ENCODE assay signal across 37 cellular contexts in genomic region chr4:148654131-148654530, GRCh38.
"Had no signal": no experiment of that assay in that cellular context is flagged by ENCODE, and none has a peak within 500 bp of the region (broad histone marks: within the 10 kb centered on the region; RNA-seq: fewer than 3 reads in every experiment).

No MANE protein-coding gene starts in this region.

- H3K4me3 Mint-ChIP-seq: activated naive CD4-positive, alpha-beta T cell treated with anti-CD3 and anti-CD28 coated beads for 36 hours; activated naive CD4-positive, alpha-beta T cell treated with anti-CD3 and anti-CD28 coated beads, Interleukin-2, amount 10 ng/mL, durations not matched to agents 7 days and 5 days; activated naive CD4-positive, alpha-beta T cell treated with anti-CD3 and anti-CD28 coated beads, Interleukin-2, amount 50 U/mL, for 24 hours; activated naive CD8-positive, alpha-beta T cell; activated naive CD8-positive, alpha-beta T cell treated with anti-CD3 and anti-CD28 coated beads for 36 hours; activated naive CD8-positive, alpha-beta T cell treated with anti-CD3 and anti-CD28 coated beads, Interleukin-2, amount 10 ng/mL, durations not matched to agents 7 days and 5 days; activated naive CD8-positive, alpha-beta T cell treated with anti-CD3 and anti-CD28 coated beads, Interleukin-2, amount 50 U/mL, for 24 hours; activated T-cell treated with anti-CD3 and anti-CD28 coated beads, Interleukin-2, amount 50 U/mL, for 24 hours; activated T-cell treated with anti-CD3 and anti-CD28 coated beads, Interleukin-2, amount 50 U/mL, for 4 hours; activated T-cell treated with anti-CD3 and anti-CD28 coated beads, Interleukin-2, amount 50 U/mL, for 72 hours; activated T-helper 1 cell treated with anti-CD3 and anti-CD28 coated beads, Interleukin-12 subunit alpha, Interleukin-12 subunit beta, Interleukin-2, Interleukin-4 antibody, amounts not matched to agents 30 ng/mL and 10 ng/mL and 1 ng/mL, durations not matched to agents 14 hours and 24 hours and 36 hours; activated T-helper 17 cell treated with anti-CD3 and anti-CD28 coated beads, Interleukin-2, amount 50 U/mL, for 72 hours; brain; central memory CD8-positive, alpha-beta T cell had no signal

- DNase-seq: activated effector memory CD4-positive, alpha-beta T cell treated with anti-CD3 and anti-CD28 coated beads, Interleukin-2, amount 50 U/mL, for 16 hours; activated effector memory CD4-positive, alpha-beta T cell treated with Interleukin-2 at 50 U/mL for 16 hours; activated gamma-delta T cell; activated gamma-delta T cell treated with Interleukin-2 at 50 U/mL for 16 hours; activated naive CD4-positive, alpha-beta T cell; activated naive CD4-positive, alpha-beta T cell treated with anti-CD3 and anti-CD28 coated beads for 36 hours; activated naive CD4-positive, alpha-beta T cell treated with anti-CD3 and anti-CD28 coated beads, Interleukin-2, amount 10 ng/mL, durations not matched to agents 7 days and 5 days; activated naive CD4-positive, alpha-beta T cell treated with anti-CD3 and anti-CD28 coated beads, Interleukin-2, amount 50 U/mL, for 16 hours; activated naive CD4-positive, alpha-beta T cell treated with Interleukin-2 at 50 U/mL for 16 hours; activated naive CD8-positive, alpha-beta T cell treated with anti-CD3 and anti-CD28 coated beads for 36 hours; activated naive CD8-positive, alpha-beta T cell treated with anti-CD3 and anti-CD28 coated beads, Interleukin-2, amount 10 ng/mL, durations not matched to agents 7 days and 5 days; activated naive CD8-positive, alpha-beta T cell treated with anti-CD3 and anti-CD28 coated beads, Interleukin-2, amount 50 U/mL, for 24 hours; activated T-cell treated with anti-CD3 and anti-CD28 coated beads, Interleukin-2, amount 50 U/mL, for 24 hours; activated T-cell treated with anti-CD3 and anti-CD28 coated beads, Interleukin-2, amount 50 U/mL, for 4 hours; activated T-cell treated with anti-CD3 and anti-CD28 coated beads, Interleukin-2, amount 50 U/mL, for 48 hours; activated T-cell treated with anti-CD3 and anti-CD28 coated beads, Interleukin-2, amount 50 U/mL, for 72 hours; adrenal gland; amniotic stem cell; amygdala; anterior cingulate cortex; aorta; body of pancreas; brain microvascular endothelial cell; caudate nucleus; central memory CD4-positive, alpha-beta T cell; cerebellar nuclear complex had no signal

- H3K36me3 Mint-ChIP-seq: activated naive CD4-positive, alpha-beta T cell treated with anti-CD3 and anti-CD28 coated beads, Interleukin-2, amount 10 ng/mL, durations not matched to agents 7 days and 5 days; activated naive CD4-positive, alpha-beta T cell treated with anti-CD3 and anti-CD28 coated beads, Interleukin-2, amount 50 U/mL, for 24 hours; activated naive CD4-positive, alpha-beta T cell treated with anti-CD3 and anti-CD28 coated beads, Interleukin-2, amount 50 U/mL, for 72 hours; activated naive CD8-positive, alpha-beta T cell; activated naive CD8-positive, alpha-beta T cell treated with anti-CD3 and anti-CD28 coated beads for 36 hours; activated naive CD8-positive, alpha-beta T cell treated with anti-CD3 and anti-CD28 coated beads, Interleukin-2, amount 10 ng/mL, durations not matched to agents 7 days and 5 days; brain had no signal

- H3K9me3 Mint-ChIP-seq: activated naive CD4-positive, alpha-beta T cell treated with anti-CD3 and anti-CD28 coated beads for 36 hours; activated naive CD4-positive, alpha-beta T cell treated with anti-CD3 and anti-CD28 coated beads, Interleukin-2, amount 10 ng/mL, durations not matched to agents 7 days and 5 days; activated naive CD4-positive, alpha-beta T cell treated with anti-CD3 and anti-CD28 coated beads, Interleukin-2, amount 50 U/mL, for 24 hours; activated naive CD4-positive, alpha-beta T cell treated with anti-CD3 and anti-CD28 coated beads, Interleukin-2, amount 50 U/mL, for 72 hours; activated naive CD8-positive, alpha-beta T cell treated with anti-CD3 and anti-CD28 coated beads for 36 hours; activated naive CD8-positive, alpha-beta T cell treated with anti-CD3 and anti-CD28 coated beads, Interleukin-2, amount 10 ng/mL, durations not matched to agents 7 days and 5 days; activated naive CD8-positive, alpha-beta T cell treated with anti-CD3 and anti-CD28 coated beads, Interleukin-2, amount 50 U/mL, for 24 hours; activated T-cell treated with anti-CD3 and anti-CD28 coated beads, Interleukin-2, amount 50 U/mL, for 24 hours; activated T-cell treated with anti-CD3 and anti-CD28 coated beads, Interleukin-2, amount 50 U/mL, for 4 hours; activated T-cell treated with anti-CD3 and anti-CD28 coated beads, Interleukin-2, amount 50 U/mL, for 72 hours; activated T-helper 1 cell treated with anti-CD3 and anti-CD28 coated beads, Interleukin-12 subunit alpha, Interleukin-12 subunit beta, Interleukin-2, Interleukin-4 antibody, amounts not matched to agents 30 ng/mL and 10 ng/mL and 1 ng/mL, durations not matched to agents 14 hours and 24 hours and 36 hours; activated T-helper 17 cell treated with anti-CD3 and anti-CD28 coated beads, Interleukin-2, amount 50 U/mL, for 72 hours; activated T-helper 2 cell treated with anti-CD3 and anti-CD28 coated beads, Interferon-gamma antibody, Interleukin-2, Interleukin-4, amounts not matched to agents 10 μg/mL and 5 μg/mL and 100 μg/mL, durations not matched to agents 14 hours and 24 hours and 36 hours; brain; central memory CD8-positive, alpha-beta T cell had no signal

- H3K4me1 Mint-ChIP-seq: activated naive CD4-positive, alpha-beta T cell treated with anti-CD3 and anti-CD28 coated beads, Interleukin-2, amount 10 ng/mL, durations not matched to agents 7 days and 5 days; activated T-helper 17 cell treated with anti-CD3 and anti-CD28 coated beads, Interleukin-2, amount 50 U/mL, for 72 hours; brain; central memory CD8-positive, alpha-beta T cell had no signal

- ATAC-seq: activated naive CD4-positive, alpha-beta T cell treated with anti-CD3 and anti-CD28 coated beads, Interleukin-2, amount 50 U/mL, for 72 hours; activated naive CD8-positive, alpha-beta T cell treated with anti-CD3 and anti-CD28 coated beads, Interleukin-2, amount 50 U/mL, for 24 hours; activated T-cell treated with anti-CD3 and anti-CD28 coated beads, Interleukin-2, amount 50 U/mL, for 4 hours; activated T-cell treated with anti-CD3 and anti-CD28 coated beads, Interleukin-2, amount 50 U/mL, for 72 hours; activated T-helper 17 cell treated with anti-CD3 and anti-CD28 coated beads, Interleukin-2, amount 50 U/mL, for 72 hours; body of pancreas had no signal

- H3K27ac ChIP-seq: adrenal gland, ascending aorta, body of pancreas, brain microvascular endothelial cell, breast epithelium, cardiac muscle cell had no signal

- H3K9me3 ChIP-seq: adrenal gland, ascending aorta, body of pancreas, breast epithelium had no signal

- H3K36me3 ChIP-seq: adrenal gland, ascending aorta, brain microvascular endothelial cell, breast epithelium, cardiac muscle cell had no signal

- H3K27ac Mint-ChIP-seq: activated naive CD4-positive, alpha-beta T cell treated with anti-CD3 and anti-CD28 coated beads for 36 hours; activated naive CD4-positive, alpha-beta T cell treated with anti-CD3 and anti-CD28 coated beads, Interleukin-2, amount 10 ng/mL, durations not matched to agents 7 days and 5 days; activated naive CD4-positive, alpha-beta T cell treated with anti-CD3 and anti-CD28 coated beads, Interleukin-2, amount 50 U/mL, for 24 hours; activated naive CD4-positive, alpha-beta T cell treated with anti-CD3 and anti-CD28 coated beads, Interleukin-2, amount 50 U/mL, for 72 hours; activated naive CD8-positive, alpha-beta T cell; activated naive CD8-positive, alpha-beta T cell treated with anti-CD3 and anti-CD28 coated beads for 36 hours; activated naive CD8-positive, alpha-beta T cell treated with anti-CD3 and anti-CD28 coated beads, Interleukin-2, amount 10 ng/mL, durations not matched to agents 7 days and 5 days; activated naive CD8-positive, alpha-beta T cell treated with anti-CD3 and anti-CD28 coated beads, Interleukin-2, amount 50 U/mL, for 24 hours; activated T-cell treated with anti-CD3 and anti-CD28 coated beads, Interleukin-2, amount 50 U/mL, for 24 hours; activated T-cell treated with anti-CD3 and anti-CD28 coated beads, Interleukin-2, amount 50 U/mL, for 72 hours; activated T-helper 1 cell treated with anti-CD3 and anti-CD28 coated beads, Interleukin-12 subunit alpha, Interleukin-12 subunit beta, Interleukin-2, Interleukin-4 antibody, amounts not matched to agents 30 ng/mL and 10 ng/mL and 1 ng/mL, durations not matched to agents 14 hours and 24 hours and 36 hours; activated T-helper 17 cell treated with anti-CD3 and anti-CD28 coated beads, Interleukin-2, amount 50 U/mL, for 72 hours; activated T-helper 2 cell treated with anti-CD3 and anti-CD28 coated beads, Interferon-gamma antibody, Interleukin-2, Interleukin-4, amounts not matched to agents 10 μg/mL and 5 μg/mL and 100 μg/mL, durations not matched to agents 14 hours and 24 hours and 36 hours; brain had no signal

- H3K27me3 Mint-ChIP-seq: activated naive CD4-positive, alpha-beta T cell treated with anti-CD3 and anti-CD28 coated beads, Interleukin-2, amount 10 ng/mL, durations not matched to agents 7 days and 5 days; activated naive CD4-positive, alpha-beta T cell treated with anti-CD3 and anti-CD28 coated beads, Interleukin-2, amount 50 U/mL, for 24 hours; activated naive CD8-positive, alpha-beta T cell; activated naive CD8-positive, alpha-beta T cell treated with anti-CD3 and anti-CD28 coated beads for 36 hours; activated naive CD8-positive, alpha-beta T cell treated with anti-CD3 and anti-CD28 coated beads, Interleukin-2, amount 10 ng/mL, durations not matched to agents 7 days and 5 days; activated naive CD8-positive, alpha-beta T cell treated with anti-CD3 and anti-CD28 coated beads, Interleukin-2, amount 50 U/mL, for 24 hours; activated T-cell treated with anti-CD3 and anti-CD28 coated beads, Interleukin-2, amount 50 U/mL, for 24 hours; activated T-helper 17 cell treated with anti-CD3 and anti-CD28 coated beads, Interleukin-2, amount 50 U/mL, for 72 hours; central memory CD8-positive, alpha-beta T cell had no signal

- H3K4me1 ChIP-seq: adrenal gland, ascending aorta, body of pancreas, breast epithelium had no signal

- H3K27me3 ChIP-seq: adrenal gland, ascending aorta, body of pancreas, brain microvascular endothelial cell, breast epithelium, cardiac muscle cell had no signal

- H3K4me3 ChIP-seq: adrenal gland, ascending aorta, body of pancreas, breast epithelium, cardiac muscle cell had no signal
